13 cellular contexts compared by ENCODE assay signal in genomic region chr1:211843018-211843417, GRCh38. TPM values are rescaled to one million over a fixed set of nuclear protein-coding genes. Genes with fewer than 3 reads are reported as not detected.
DNase-seq lines count a peak whose midpoint lies in the region; ATAC-seq, FAIRE-seq and TF ChIP-seq lines count a peak whose summit lies in the region.
"Had no signal": no experiment of that assay in that cellular context is flagged by ENCODE, and none has a peak within 500 bp of the region (broad histone marks: within the 10 kb centered on the region; RNA-seq: fewer than 3 reads in every experiment).

No MANE protein-coding gene starts in this region.

- TF ChIP-seq CTCF in liver (IDR thresholded peaks at IDR 0.05; ENCODE audit: low read depth, low read length, missing input control) = no peak

- peak overlapping the region; percentile 26 for H3K4me3 Mint-ChIP-seq in activated CD8-positive, alpha-beta T cell treated with anti-CD3 and anti-CD28 coated beads, Interleukin-2, amount 10 ng/mL, durations not matched to agents 7 days and 5 days
- H3K4me3 Mint-ChIP-seq: activated naive CD4-positive, alpha-beta T cell treated with anti-CD3 and anti-CD28 coated beads for 36 hours had no signal

- H3K9me3 Mint-ChIP-seq in activated CD8-positive, alpha-beta T cell treated with anti-CD3 and anti-CD28 coated beads, Interleukin-2, amount 10 ng/mL, durations not matched to agents 7 days and 5 days (ENCODE audit: insufficient read depth) = peaks cover 6% of the 10 kb centered on the region
- H3K9me3 Mint-ChIP-seq: activated naive CD4-positive, alpha-beta T cell treated with anti-CD3 and anti-CD28 coated beads for 36 hours had no signal

- H4K20me1 ChIP-seq in BLaER1 = no peaks in the 10 kb centered on the region

- no peak overlapping the region for H3K4me3 ChIP-seq in BLaER1
- H3K4me3 ChIP-seq in liver (ENCODE audit: low read depth in 1 of 3, low read length in 3 of 3) = no peak overlapping the region
- H3K4me3 ChIP-seq: colonic mucosa, gastroesophageal sphincter had no signal

- H3K36me3 ChIP-seq in BLaER1 (no peaks in the 10 kb centered on the region), liver (ENCODE audit: control insufficient read depth in 4 of 4, insufficient read depth in 3 of 4, low read depth in 1 of 4, low read length in 3 of 4) (no peaks in the 10 kb centered on the region)
- H3K36me3 ChIP-seq: colonic mucosa, gastroesophageal sphincter had no signal

- H3K9ac ChIP-seq in BLaER1 (no peak overlapping the region), liver (ENCODE audit: low read depth in 1 of 2, low read length in 2 of 2) (no peak overlapping the region)

- H3K4me1 ChIP-seq in BLaER1 (peaks cover 12% of the 10 kb centered on the region), liver (ENCODE audit: control insufficient read depth in 4 of 4, insufficient read depth in 4 of 4, low read length in 3 of 4) (peaks cover 0 to 8% (median 3%) of the 10 kb centered on the region in 4 donors)

- H3K27me3 ChIP-seq in BLaER1 (no peaks in the 10 kb centered on the region), liver (ENCODE audit: control insufficient read depth in 4 of 4, insufficient read depth in 4 of 4, low read length in 3 of 4) (no peaks in the 10 kb centered on the region)
- H3K27me3 ChIP-seq: colonic mucosa, gastroesophageal sphincter had no signal

- CTCF ChIA-PET in activated CD8-positive, alpha-beta T cell treated with anti-CD3 and anti-CD28 coated beads, Interleukin-2, amount 10 ng/mL, durations not matched to agents 7 days and 5 days (lab: Charles Lee) = interaction anchor here (1.0 to 2.2 kb wide), 7 partner anchors 9 to 192 kb away, joined by 3 to 10 read pairs (median 4); partner anchors contain the start of genes DTL and INTS7
- CTCF ChIA-PET in HEK293T (lab: Yijun Ruan, JAX) = no interaction called here

- H3K27ac ChIP-seq in BLaER1 (peak overlapping the region; percentile 31), liver (ENCODE audit: low read depth in 1 of 2, low read length in 2 of 2) (no peak overlapping the region)
- H3K27ac ChIP-seq: colonic mucosa, gastroesophageal sphincter had no signal

- peak overlapping the region; percentile 55 for H3K4me2 ChIP-seq in BLaER1

- no peak for TF ChIP-seq RAD21 in liver (IDR thresholded peaks at IDR 0.05)

- no peaks in the 10 kb centered on the region for H3K27me3 Mint-ChIP-seq in activated CD8-positive, alpha-beta T cell treated with anti-CD3 and anti-CD28 coated beads, Interleukin-2, amount 10 ng/mL, durations not matched to agents 7 days and 5 days (ENCODE audit: low read depth)

- ATAC-seq in activated CD8-positive, alpha-beta T cell treated with anti-CD3 and anti-CD28 coated beads, Interleukin-2, amount 10 ng/mL, durations not matched to agents 7 days and 5 days = peak; percentile 63
- no peak for ATAC-seq in GM19452 (IDR thresholded peaks at IDR 0.05; ENCODE audit: unreplicated experiment)
- ATAC-seq: gastroesophageal sphincter had no signal

- H3K9me3 ChIP-seq in BLaER1 = no peaks in the 10 kb centered on the region
- H3K9me3 ChIP-seq in liver (ENCODE audit: control insufficient read depth in 4 of 4, low read length in 3 of 4) = no peaks in the 10 kb centered on the region
- H3K9me3 ChIP-seq: colonic mucosa, gastroesophageal sphincter had no signal

- H3K36me3 Mint-ChIP-seq in activated CD8-positive, alpha-beta T cell treated with anti-CD3 and anti-CD28 coated beads, Interleukin-2, amount 10 ng/mL, durations not matched to agents 7 days and 5 days (ENCODE audit: low read depth) = peaks cover 6% of the 10 kb centered on the region

- no peak for DNase-seq in GM18507 (ENCODE audit: extremely low spot score, insufficient read length, low read depth)
- DNase-seq in activated CD8-positive, alpha-beta T cell treated with anti-CD3 and anti-CD28 coated beads, Interleukin-2, amount 10 ng/mL, durations not matched to agents 7 days and 5 days = no peak
- DNase-seq in HUDEP-2 (lab: John Stamatoyannopoulos, UW; ENCODE audit: unreplicated experiment in 76 of 76) = no peak
- DNase-seq in HEK293T (ENCODE audit: extremely low spot score) = no peak
- no peak for DNase-seq in NCI-H1092 treated with DMSO at 0.1 percent for 48 hours (lab: John Stamatoyannopoulos, UW)
- DNase-seq: activated naive CD4-positive, alpha-beta T cell treated with anti-CD3 and anti-CD28 coated beads for 36 hours; colonic mucosa; kidney glomerular epithelial cell; NCI-H774 had no signal

- peak; percentile 67 for FAIRE-seq in GM18507 (lab: Jason Lieb, UNC)

- H3K27ac Mint-ChIP-seq in activated CD8-positive, alpha-beta T cell treated with anti-CD3 and anti-CD28 coated beads, Interleukin-2, amount 10 ng/mL, durations not matched to agents 7 days and 5 days = peak overlapping the region; percentile 82
- H3K27ac Mint-ChIP-seq: activated naive CD4-positive, alpha-beta T cell treated with anti-CD3 and anti-CD28 coated beads for 36 hours had no signal

- POLR2A ChIA-PET in activated CD8-positive, alpha-beta T cell treated with anti-CD3 and anti-CD28 coated beads, Interleukin-2, amount 10 ng/mL, durations not matched to agents 7 days and 5 days (lab: Charles Lee) = interaction anchor here (1.1 kb wide), 1 partner anchor 10 kb away, joined by 4 read pairs; no protein-coding TSS in a partner anchor
- POLR2A ChIA-PET in HEK293T (lab: Yijun Ruan, JAX) = no interaction called here

- peaks cover 34% of the 10 kb centered on the region for H3K4me1 Mint-ChIP-seq in activated CD8-positive, alpha-beta T cell treated with anti-CD3 and anti-CD28 coated beads, Interleukin-2, amount 10 ng/mL, durations not matched to agents 7 days and 5 days (ENCODE audit: low read depth)

TF ChIP-seq in liver, 16 proteins besides CTCF, POLR2A, EP300 and RAD21 (continues in another document):
- peak; percentile 24 for TF ChIP-seq SP1 (IDR thresholded peaks at IDR 0.05)
- TF ChIP-seq RXRA (IDR thresholded peaks at IDR 0.05) = peak in 1 of 2 donors; percentile 16
- peak; percentile 46 for TF ChIP-seq YY1 (IDR thresholded peaks at IDR 0.05)
- TF ChIP-seq, protein P1, sequence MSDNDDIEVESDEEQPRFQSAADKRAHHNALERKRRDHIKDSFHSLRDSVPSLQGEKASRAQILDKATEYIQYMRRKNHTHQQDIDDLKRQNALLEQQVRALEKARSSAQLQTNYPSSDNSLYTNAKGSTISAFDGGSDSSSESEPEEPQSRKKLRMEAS (IDR thresholded peaks at IDR 0.05) = no peak
- TF ChIP-seq, protein P2, sequence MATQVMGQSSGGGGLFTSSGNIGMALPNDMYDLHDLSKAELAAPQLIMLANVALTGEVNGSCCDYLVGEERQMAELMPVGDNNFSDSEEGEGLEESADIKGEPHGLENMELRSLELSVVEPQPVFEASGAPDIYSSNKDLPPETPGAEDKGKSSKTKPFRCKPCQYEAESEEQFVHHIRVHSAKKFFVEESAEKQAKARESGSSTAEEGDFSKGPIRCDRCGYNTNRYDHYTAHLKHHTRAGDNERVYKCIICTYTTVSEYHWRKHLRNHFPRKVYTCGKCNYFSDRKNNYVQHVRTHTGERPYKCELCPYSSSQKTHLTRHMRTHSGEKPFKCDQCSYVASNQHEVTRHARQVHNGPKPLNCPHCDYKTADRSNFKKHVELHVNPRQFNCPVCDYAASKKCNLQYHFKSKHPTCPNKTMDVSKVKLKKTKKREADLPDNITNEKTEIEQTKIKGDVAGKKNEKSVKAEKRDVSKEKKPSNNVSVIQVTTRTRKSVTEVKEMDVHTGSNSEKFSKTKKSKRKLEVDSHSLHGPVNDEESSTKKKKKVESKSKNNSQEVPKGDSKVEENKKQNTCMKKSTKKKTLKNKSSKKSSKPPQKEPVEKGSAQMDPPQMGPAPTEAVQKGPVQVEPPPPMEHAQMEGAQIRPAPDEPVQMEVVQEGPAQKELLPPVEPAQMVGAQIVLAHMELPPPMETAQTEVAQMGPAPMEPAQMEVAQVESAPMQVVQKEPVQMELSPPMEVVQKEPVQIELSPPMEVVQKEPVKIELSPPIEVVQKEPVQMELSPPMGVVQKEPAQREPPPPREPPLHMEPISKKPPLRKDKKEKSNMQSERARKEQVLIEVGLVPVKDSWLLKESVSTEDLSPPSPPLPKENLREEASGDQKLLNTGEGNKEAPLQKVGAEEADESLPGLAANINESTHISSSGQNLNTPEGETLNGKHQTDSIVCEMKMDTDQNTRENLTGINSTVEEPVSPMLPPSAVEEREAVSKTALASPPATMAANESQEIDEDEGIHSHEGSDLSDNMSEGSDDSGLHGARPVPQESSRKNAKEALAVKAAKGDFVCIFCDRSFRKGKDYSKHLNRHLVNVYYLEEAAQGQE (IDR thresholded peaks at IDR 0.05) = no peak

TF ChIP-seq in HEK293T, 16 proteins besides CTCF, POLR2A, EP300 and RAD21:
- TF ChIP-seq TARDBP (IDR thresholded peaks at IDR 0.05) = no peak

RNA-seq across cellular contexts. Expression of gene LPGAT1, which starts 12.5 kb away (rescaled TPM):
- 10 to 100 TPM; 59.3 to 60.5 TPM for total RNA-seq in activated CD8-positive, alpha-beta T cell treated with anti-CD3 and anti-CD28 coated beads, Interleukin-2, amount 10 ng/mL, durations not matched to agents 7 days and 5 days
- total RNA-seq in liver = 10 to 100 TPM; 48.7 to 53.8 TPM
- 10 to 100 TPM; 11.6 to 15.7 TPM for polyA plus RNA-seq in liver
